ENCODE assay signal across 21 cellular contexts in the genomic region with DNA sequence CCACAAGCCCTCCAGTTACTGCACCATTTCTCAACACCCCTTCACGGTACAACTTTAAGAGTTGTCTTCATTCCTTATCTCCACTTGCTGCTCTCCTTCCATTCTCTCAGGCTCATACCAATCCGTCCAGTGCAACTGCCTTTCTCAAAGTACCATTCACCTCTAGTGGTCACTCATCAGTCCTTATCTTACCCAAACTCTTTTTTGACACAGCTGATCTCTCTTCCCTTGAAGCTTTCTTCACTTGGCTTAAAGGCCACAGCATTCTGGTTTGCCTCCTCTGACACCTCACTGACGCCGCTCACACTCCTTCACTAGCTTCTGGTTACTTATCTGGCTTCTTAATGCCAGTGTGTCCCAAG. TPM values are rescaled to one million over a fixed set of nuclear protein-coding genes. Genes with fewer than 3 reads are reported as not detected.
A peak's percentile ranks its signal among the peaks of the same experiment; 100 is the strongest.
DNase-seq lines count a peak whose midpoint lies in the region; ATAC-seq and TF ChIP-seq lines count a peak whose summit lies in the region.
"Had no signal": no experiment of that assay in that cellular context is flagged by ENCODE, and none has a peak within 500 bp of the region (broad histone marks: within the 10 kb centered on the region; RNA-seq: fewer than 3 reads in every experiment).

No MANE protein-coding gene starts in this region.

- H3K27me3 Mint-ChIP-seq in MCF 10A (ENCODE audit: insufficient read depth, unreplicated experiment): no peaks in the 10 kb centered on the region
- H3K27me3 Mint-ChIP-seq: activated CD4-positive, alpha-beta T cell treated with anti-CD3 and anti-CD28 coated beads, Interleukin-2, amount 10 ng/mL, durations not matched to agents 24 days and 14 days had no signal

- H3K9me3 Mint-ChIP-seq in MCF 10A (ENCODE audit: unreplicated experiment): no peaks in the 10 kb centered on the region
- H3K9me3 Mint-ChIP-seq: activated CD4-positive, alpha-beta T cell treated with anti-CD3 and anti-CD28 coated beads, Interleukin-2, amount 10 ng/mL, durations not matched to agents 24 days and 14 days; activated T-cell treated with anti-CD3 and anti-CD28 coated beads, Interleukin-2, amount 50 U/mL, for 72 hours had no signal

- H3K23ac ChIP-seq in trophoblast cell (ENCODE audit: low read length): no peak overlapping the region

- no TSS peak for BruUV-seq in MCF 10A (replicated peaks; lab: Mats Ljungman, UMichigan)

- no CpG with 5 or more reads among the region's 4 CpGs for WGBS in trophoblast cell (ENCODE audit: extremely low coverage, insufficient coverage, insufficient read length)

- no peak overlapping the region for H2AK5ac ChIP-seq in trophoblast cell (ENCODE audit: low read length)

- peak overlapping the region; percentile 16; the same call in 1 of the 2 replicates for H3K4me3 ChIP-seq in Karpas-422 (ENCODE audit: low read length)
- H3K4me3 ChIP-seq in trophoblast cell (ENCODE audit: low read depth, low read length): no peak overlapping the region
- H3K4me3 ChIP-seq: coronary artery, SK-N-MC, testis had no signal

- no peaks in the 10 kb centered on the region for H3K9me2 ChIP-seq in Karpas-422 (replicated peaks; ENCODE audit: insufficient read depth, low read length)

- intact Hi-C loops in MCF 10A (cut with micrococcal nuclease): no loop called here

- no peaks in the 10 kb centered on the region for H3K79me1 ChIP-seq in trophoblast cell (ENCODE audit: low read length)

- peak overlapping the region; percentile 66 for H3K27ac ChIP-seq in Karpas-422 (ENCODE audit: low read length)
- H3K27ac ChIP-seq in epithelial cell of prostate: peak overlapping the region; percentile 12
- H3K27ac ChIP-seq in trophoblast cell (ENCODE audit: low read depth, low read length): no peak overlapping the region
- H3K27ac ChIP-seq: coronary artery, SK-N-MC, testis, WERI-Rb-1 had no signal

- peaks cover 6% of the 10 kb centered on the region for H3K36me3 Mint-ChIP-seq in MCF 10A (ENCODE audit: insufficient read depth, unreplicated experiment)

- H2BK120ac ChIP-seq in trophoblast cell (ENCODE audit: insufficient read depth, low read length, poor library complexity): no peak overlapping the region

- peaks cover 100% of the 10 kb centered on the region for H3K79me2 ChIP-seq in Karpas-422 (ENCODE audit: low read length)
- H3K79me2 ChIP-seq in trophoblast cell (ENCODE audit: control insufficient read depth, insufficient read depth, low read length, poor library complexity): peaks cover 17% of the 10 kb centered on the region

- H4K20me1 ChIP-seq in Karpas-422 (ENCODE audit: insufficient read depth, low read depth, low read length): peaks cover 38% of the 10 kb centered on the region

- no peak overlapping the region for H3K27ac Mint-ChIP-seq in MCF 10A (ENCODE audit: low read depth, unreplicated experiment)
- H3K27ac Mint-ChIP-seq: activated CD4-positive, alpha-beta T cell treated with anti-CD3 and anti-CD28 coated beads, Interleukin-2, amount 10 ng/mL, durations not matched to agents 24 days and 14 days; activated T-cell treated with anti-CD3 and anti-CD28 coated beads, Interleukin-2, amount 50 U/mL, for 72 hours had no signal

- POLR2A ChIA-PET in MCF 10A (lab: Yijun Ruan, JAX): interaction anchor here (0.6 to 1.0 kb wide), 2 partner anchors 25 to 167 kb away, joined by 3 read pairs; a partner anchor contains a TSS

- H3K36me3 ChIP-seq in Karpas-422 (ENCODE audit: insufficient read depth, low read length) (no peaks in the 10 kb centered on the region), trophoblast cell (ENCODE audit: control insufficient read depth in 1 of 2, insufficient read depth in 2 of 2, low read length in 2 of 2) (peaks cover 1 to 2% of the 10 kb centered on the region in 2 experiments)
- H3K36me3 ChIP-seq: WERI-Rb-1 had no signal

- peak overlapping the region; percentile 8 for H3K4ac ChIP-seq in trophoblast cell (ENCODE audit: low read depth, low read length)

- H2BK12ac ChIP-seq in trophoblast cell (ENCODE audit: low read length): no peak overlapping the region

- H3K9me3 ChIP-seq in Karpas-422 (ENCODE audit: low read length) (no peaks in the 10 kb centered on the region), trophoblast cell (ENCODE audit: insufficient read depth, low read depth, low read length) (no peaks in the 10 kb centered on the region)
- H3K9me3 ChIP-seq: testis had no signal

- H3K4me1 Mint-ChIP-seq in MCF 10A (ENCODE audit: insufficient read depth, unreplicated experiment): peaks cover 6% of the 10 kb centered on the region

- peak overlapping the region; percentile 49 for H3K4me2 ChIP-seq in Karpas-422 (ENCODE audit: low read depth, low read length, poor library complexity, severe bottlenecking)
- no peak overlapping the region for H3K4me2 ChIP-seq in trophoblast cell (ENCODE audit: low read length)

- H2BK5ac ChIP-seq in trophoblast cell (ENCODE audit: low read depth, low read length, poor library complexity): no peak overlapping the region

- H4K12ac ChIP-seq in trophoblast cell (ENCODE audit: low read depth, low read length): no peak overlapping the region

- no peak overlapping the region for H4K8ac ChIP-seq in trophoblast cell (ENCODE audit: low read depth, low read length)

- H4K91ac ChIP-seq in trophoblast cell (ENCODE audit: low read depth, low read length): no peak overlapping the region

- H3K4me1 ChIP-seq in Karpas-422 (ENCODE audit: low read length): peaks cover 66% of the 10 kb centered on the region
- H3K4me1 ChIP-seq in trophoblast cell (ENCODE audit: control insufficient read depth in 1 of 2, insufficient read depth in 2 of 2, low read length in 2 of 2): peaks cover 2 to 7% of the 10 kb centered on the region in 2 experiments
- H3K4me1 ChIP-seq: testis had no signal

- H3K4me3 Mint-ChIP-seq in MCF 10A (ENCODE audit: unreplicated experiment): no peak overlapping the region
- H3K4me3 Mint-ChIP-seq: activated CD4-positive, alpha-beta T cell treated with anti-CD3 and anti-CD28 coated beads, Interleukin-2, amount 10 ng/mL, durations not matched to agents 24 days and 14 days; activated T-cell treated with anti-CD3 and anti-CD28 coated beads, Interleukin-2, amount 50 U/mL, for 72 hours had no signal

- H2AFZ ChIP-seq in Karpas-422 (ENCODE audit: low read length): no peak overlapping the region
- no peak overlapping the region for H2AFZ ChIP-seq in trophoblast cell (ENCODE audit: insufficient read depth, low read length, poor library complexity)

- CTCF ChIA-PET in MCF 10A (lab: Yijun Ruan, JAX): interaction anchor here (0.6 to 1.5 kb wide), 2 partner anchors 37 kb away, joined by 3 to 7 read pairs; no protein-coding TSS in a partner anchor

- H3K27me3 ChIP-seq in Karpas-422 (ENCODE audit: low read length) (no peaks in the 10 kb centered on the region), trophoblast cell (ENCODE audit: insufficient read depth, low read length) (no peaks in the 10 kb centered on the region)
- H3K27me3 ChIP-seq: testis had no signal

- ATAC-seq in HG02973 (IDR thresholded peaks at IDR 0.05; ENCODE audit: unreplicated experiment): no peak

- DNase-seq in ELF-1 (ENCODE audit: low read depth, low spot score) (peak; percentile 41), Karpas-422 (no peak), epithelial cell of prostate (ENCODE audit: low read depth, low spot score) (no peak), trophoblast cell (no peak), NCI-H2196 (lab: John Stamatoyannopoulos, UW; ENCODE audit: unreplicated experiment) (no peak), AG08396 (ENCODE audit: low spot score) (no peak), MCF 10A (ENCODE audit: unreplicated experiment) (no peak)
- DNase-seq: activated CD4-positive, alpha-beta T cell treated with anti-CD3 and anti-CD28 coated beads, Interleukin-2, amount 10 ng/mL, durations not matched to agents 24 days and 14 days; activated naive CD4-positive, alpha-beta T cell treated with Interleukin-2 at 50 U/mL for 16 hours; activated T-cell treated with anti-CD3 and anti-CD28 coated beads, Interleukin-2, amount 50 U/mL, for 72 hours; KBM-7; kidney; NCI-H146; NCI-H510A treated with DMSO at 0.1 percent for 48 hours; NK-92 treated with Interleukin-12 subunit alpha and Interleukin-12 subunit beta, amount 100 ng/mL, for 24 hours; stimulated activated naive CD4-positive, alpha-beta T cell treated with Interleukin-2 at 50 U/mL for 16 hours; testis; WERI-Rb-1 had no signal

- H3K18ac ChIP-seq in trophoblast cell (ENCODE audit: low read length): no peak overlapping the region

- H3K9ac ChIP-seq in Karpas-422 (ENCODE audit: low read length) (peak overlapping the region; percentile 36), trophoblast cell (ENCODE audit: low read length) (no peak overlapping the region)

- no peak for TF ChIP-seq CTCF in MCF 10A (IDR thresholded peaks at IDR 0.05; ENCODE audit: unreplicated experiment)

- H3K14ac ChIP-seq in trophoblast cell (ENCODE audit: low read length): no peak overlapping the region

RNA-seq across cellular contexts. Expression of a gene that starts 24.9 kb away (rescaled TPM):
- 45.2 and 60.8 TPM in 2 replicates for total RNA-seq in Karpas-422 (2014; rRNA removed; shearing (Covaris generic); ENCODE audit: low replicate concordance)
- polyA plus RNA-seq in trophoblast cell (2013): 225 and 236 TPM in 2 replicates
- total RNA-seq in MCF 10A (2022): 65.1 and 78.5 TPM in 2 replicates
